Comparison of ENCODE assay signal across 1 cellular context in the genomic region with DNA sequence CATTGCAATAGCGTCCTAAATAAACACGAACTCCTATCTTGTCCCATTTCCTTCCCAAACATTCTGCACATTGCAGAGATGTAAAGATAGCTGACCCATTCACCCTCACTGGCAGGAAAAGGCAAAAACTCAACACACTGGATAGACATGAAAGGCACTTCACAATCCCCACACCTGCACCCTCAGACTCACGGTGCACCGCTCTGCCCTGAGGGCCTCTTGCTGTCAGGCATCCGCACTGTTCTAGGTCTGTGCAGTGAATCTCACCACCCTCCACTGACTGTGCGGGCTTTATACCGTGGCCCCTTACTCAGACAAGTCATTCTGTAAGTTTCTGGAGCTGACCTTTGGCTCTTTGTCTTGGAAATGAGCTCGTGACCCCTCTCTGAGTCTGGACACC.
TF ChIP-seq lines count a peak whose summit lies in the region.

No MANE protein-coding gene starts in this region.

TF ChIP-seq in GM23338, 12 proteins besides CTCF, POLR2A, EP300 and RAD21 (continued from another document):
- TF ChIP-seq, protein P1, sequence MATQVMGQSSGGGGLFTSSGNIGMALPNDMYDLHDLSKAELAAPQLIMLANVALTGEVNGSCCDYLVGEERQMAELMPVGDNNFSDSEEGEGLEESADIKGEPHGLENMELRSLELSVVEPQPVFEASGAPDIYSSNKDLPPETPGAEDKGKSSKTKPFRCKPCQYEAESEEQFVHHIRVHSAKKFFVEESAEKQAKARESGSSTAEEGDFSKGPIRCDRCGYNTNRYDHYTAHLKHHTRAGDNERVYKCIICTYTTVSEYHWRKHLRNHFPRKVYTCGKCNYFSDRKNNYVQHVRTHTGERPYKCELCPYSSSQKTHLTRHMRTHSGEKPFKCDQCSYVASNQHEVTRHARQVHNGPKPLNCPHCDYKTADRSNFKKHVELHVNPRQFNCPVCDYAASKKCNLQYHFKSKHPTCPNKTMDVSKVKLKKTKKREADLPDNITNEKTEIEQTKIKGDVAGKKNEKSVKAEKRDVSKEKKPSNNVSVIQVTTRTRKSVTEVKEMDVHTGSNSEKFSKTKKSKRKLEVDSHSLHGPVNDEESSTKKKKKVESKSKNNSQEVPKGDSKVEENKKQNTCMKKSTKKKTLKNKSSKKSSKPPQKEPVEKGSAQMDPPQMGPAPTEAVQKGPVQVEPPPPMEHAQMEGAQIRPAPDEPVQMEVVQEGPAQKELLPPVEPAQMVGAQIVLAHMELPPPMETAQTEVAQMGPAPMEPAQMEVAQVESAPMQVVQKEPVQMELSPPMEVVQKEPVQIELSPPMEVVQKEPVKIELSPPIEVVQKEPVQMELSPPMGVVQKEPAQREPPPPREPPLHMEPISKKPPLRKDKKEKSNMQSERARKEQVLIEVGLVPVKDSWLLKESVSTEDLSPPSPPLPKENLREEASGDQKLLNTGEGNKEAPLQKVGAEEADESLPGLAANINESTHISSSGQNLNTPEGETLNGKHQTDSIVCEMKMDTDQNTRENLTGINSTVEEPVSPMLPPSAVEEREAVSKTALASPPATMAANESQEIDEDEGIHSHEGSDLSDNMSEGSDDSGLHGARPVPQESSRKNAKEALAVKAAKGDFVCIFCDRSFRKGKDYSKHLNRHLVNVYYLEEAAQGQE (IDR thresholded peaks at IDR 0.05; ENCODE audit: unreplicated experiment): no peak
- TF ChIP-seq ZNF462 (CRISPR knock-in tag; IDR thresholded peaks at IDR 0.05): no peak
